In genomic region chr2:152573168-152573567, GRCh38 we compare ENCODE assay signal across 1 cellular context.
TF ChIP-seq lines count a peak whose summit lies in the region.

No MANE protein-coding gene starts in this region.

TF ChIP-seq in K562, 482 proteins besides CTCF, POLR2A, EP300 and RAD21 (continued from another document and continues in another):
- TF ChIP-seq HES1 (IDR thresholded peaks at IDR 0.05; ENCODE audit: low read depth) (peak; percentile 48; the same call in 1 of the 2 replicates), NCOR1 (IDR thresholded peaks at IDR 0.05) (peak; percentile 66), ZNF347 (CRISPR knock-in tag; IDR thresholded peaks at IDR 0.05; ENCODE audit: low read depth) (no peak), ZNF449 (CRISPR knock-in tag; IDR thresholded peaks at IDR 0.05) (no peak), MEIS2 (IDR thresholded peaks at IDR 0.05; ENCODE audit: partially characterized antibody) (peak; percentile 77), PCBP2 (IDR thresholded peaks at IDR 0.05; ENCODE audit: low read depth, low read length, poor library complexity, severe bottlenecking) (no peak), ZNF512 (tag; IDR thresholded peaks at IDR 0.05) (no peak), NR2C1 (IDR thresholded peaks at IDR 0.05) (no peak), NR2C1 (tag; IDR thresholded peaks at IDR 0.05) (no peak), GABPA (tag; conservative IDR thresholded peaks at IDR 0.05; ENCODE audit: low read depth) (peak; percentile 60; the same call in 1 of the 2 replicates), MTF1 (CRISPR knock-in tag; IDR thresholded peaks at IDR 0.05; ENCODE audit: borderline replicate concordance) (no peak), TRIM28 (IDR thresholded peaks at IDR 0.05) (0 out of 2 replicates have a peak, but pooled peaks have one; percentile 23), SUPT5H (IDR thresholded peaks at IDR 0.05) (no peak), ZNF282 (CRISPR knock-in tag; IDR thresholded peaks at IDR 0.05) (no peak), ERF (CRISPR knock-in tag; IDR thresholded peaks at IDR 0.05) (no peak), ZNF764 (CRISPR knock-in tag; IDR thresholded peaks at IDR 0.05; ENCODE audit: low read depth) (no peak), SMAD1 (IDR thresholded peaks at IDR 0.05; ENCODE audit: low read depth, low read length, partially characterized antibody) (no peak), HDAC8 (tag; IDR thresholded peaks at IDR 0.05) (no peak), E2F5 (CRISPR knock-in tag; IDR thresholded peaks at IDR 0.05) (no peak), KLF13 (tag; IDR thresholded peaks at IDR 0.05; ENCODE audit: borderline replicate concordance, low read depth) (no peak), ZC3H11A (IDR thresholded peaks at IDR 0.05; ENCODE audit: low read depth, low read length) (no peak), NCOA2 (IDR thresholded peaks at IDR 0.05; ENCODE audit: partially characterized antibody in 2 of 2) (peak in 1 of 2 experiments; percentile 20), ZBTB7A (IDR thresholded peaks at IDR 0.05; ENCODE audit: borderline replicate concordance, control insufficient read depth, low read depth, low read length) (no peak), ZNF217 (CRISPR knock-in tag; IDR thresholded peaks at IDR 0.05) (no peak), ELK3 (CRISPR knock-in tag; IDR thresholded peaks at IDR 0.05) (no peak), ZNF699 (CRISPR knock-in tag; IDR thresholded peaks at IDR 0.05; ENCODE audit: insufficient replicate concordance) (no peak), SMAD4 (CRISPR knock-in tag; conservative IDR thresholded peaks at IDR 0.05) (peak; percentile 90), SOX6 (IDR thresholded peaks at IDR 0.05) (peak; percentile 77), MAFK (IDR thresholded peaks at IDR 0.05; ENCODE audit: low read length) (peak; percentile 78), CREB1 (IDR thresholded peaks at IDR 0.05) (no peak), CREB1 (CRISPR knock-in tag; IDR thresholded peaks at IDR 0.05) (no peak), PTTG1 (tag; IDR thresholded peaks at IDR 0.05; ENCODE audit: low read depth) (no peak), ZNF175 (CRISPR knock-in tag; IDR thresholded peaks at IDR 0.05; ENCODE audit: low read depth) (peak; percentile 88), PBX2 (CRISPR knock-in tag; IDR thresholded peaks at IDR 0.05; ENCODE audit: low read depth) (no peak), PBX2 (tag; conservative IDR thresholded peaks at IDR 0.05; ENCODE audit: low read depth) (peak; percentile 81), RHOXF2B (CRISPR knock-in tag; conservative IDR thresholded peaks at IDR 0.05) (no peak), NFYB (IDR thresholded peaks at IDR 0.05; ENCODE audit: extremely low read depth, insufficient read length) (no peak), EZH2 (IDR thresholded peaks at IDR 0.05; ENCODE audit: borderline replicate concordance, low read depth, low read length) (no peak), XRCC4 (IDR thresholded peaks at IDR 0.05; ENCODE audit: extremely low read depth, insufficient read depth, insufficient read length) (no peak), DLX4 (CRISPR knock-in tag; IDR thresholded peaks at IDR 0.05) (no peak), ZNF184 (CRISPR knock-in tag; IDR thresholded peaks at IDR 0.05) (peak; percentile 84), ELF2 (CRISPR knock-in tag; IDR thresholded peaks at IDR 0.05) (no peak), SPI1 (IDR thresholded peaks at IDR 0.05; ENCODE audit: borderline replicate concordance, low read depth, low read length) (no peak), ZNF398 (CRISPR knock-in tag; IDR thresholded peaks at IDR 0.05) (no peak), ATF2 (CRISPR knock-in tag; IDR thresholded peaks at IDR 0.05) (no peak), MED1 (CRISPR knock-in tag; IDR thresholded peaks at IDR 0.05; ENCODE audit: borderline replicate concordance) (no peak), KDM1A (IDR thresholded peaks at IDR 0.05) (peak; percentile 88), DACH1 (IDR thresholded peaks at IDR 0.05; ENCODE audit: partially characterized antibody) (peak; percentile 72), SP1 (CRISPR knock-in tag; IDR thresholded peaks at IDR 0.05) (no peak), ZNF143 (CRISPR knock-in tag; IDR thresholded peaks at IDR 0.05) (no peak), FOXA1 (IDR thresholded peaks at IDR 0.05; ENCODE audit: borderline replicate concordance) (no peak), THAP7 (CRISPR knock-in tag; IDR thresholded peaks at IDR 0.05) (no peak), JUNB (CRISPR knock-in tag; conservative IDR thresholded peaks at IDR 0.05) (no peak), NFRKB (IDR thresholded peaks at IDR 0.05; ENCODE audit: low read depth) (no peak), NR0B1 (IDR thresholded peaks at IDR 0.05; ENCODE audit: partially characterized antibody) (no peak), RBM34 (IDR thresholded peaks at IDR 0.05; ENCODE audit: borderline replicate concordance, insufficient read depth, low read length) (no peak), TAF15 (IDR thresholded peaks at IDR 0.05; ENCODE audit: low read depth, low read length) (no peak), TRIM25 (IDR thresholded peaks at IDR 0.05; ENCODE audit: borderline replicate concordance) (no peak), PYGO2 (tag; IDR thresholded peaks at IDR 0.05) (no peak), SMARCA5 (IDR thresholded peaks at IDR 0.05) (no peak)
